13 cellular contexts compared by ENCODE assay signal in the genomic region with DNA sequence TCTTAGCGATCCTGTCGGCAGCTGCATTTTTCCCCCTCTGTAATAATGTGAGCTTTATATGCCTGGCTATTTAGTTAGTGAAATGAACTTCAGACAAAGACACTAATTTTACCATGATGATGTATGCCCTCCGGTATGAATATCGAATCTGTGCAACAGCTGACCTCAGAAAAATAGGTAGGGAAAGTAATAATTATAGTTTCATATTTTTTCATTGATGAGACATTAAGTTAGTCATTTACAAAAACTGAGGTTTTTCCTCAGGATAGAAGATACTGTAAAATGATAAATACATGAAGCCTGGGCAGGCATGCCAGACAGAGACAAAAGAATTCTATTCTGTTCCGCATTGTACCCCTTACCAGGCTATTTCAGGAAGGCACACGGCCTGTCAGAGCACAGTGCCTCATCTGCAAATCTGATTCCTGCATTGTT.
DNase-seq lines count a peak whose midpoint lies in the region; ATAC-seq, FAIRE-seq and TF ChIP-seq lines count a peak whose summit lies in the region.
"Had no signal": no experiment of that assay in that cellular context is flagged by ENCODE, and none has a peak within 500 bp of the region (broad histone marks: within the 10 kb centered on the region; RNA-seq: fewer than 3 reads in every experiment).

No MANE protein-coding gene starts in this region.

- intact Hi-C loops in pancreas (cut with DNase I) (no loop called here), gastrocnemius medialis (cut with DNase I; ENCODE audit: low total_unique reads) (no loop called here)
- intact Hi-C loops in activated CD4-positive, alpha-beta T cell treated with anti-CD3 and anti-CD28 coated beads, Interleukin-2, amount 10 ng/mL, durations not matched to agents 24 days and 14 days (cut with micrococcal nuclease) = no loop called here

- in situ Hi-C loops in gastrocnemius medialis (cut with MboI; ENCODE audit: low sequenced_read_pairs in 4 of 4) = no loop called here

- 64 to 72% methylated on average over 6 of the region's 6 CpGs for WGBS in pancreas, 2 donors

- H3K36me3 Mint-ChIP-seq in activated CD4-positive, alpha-beta T cell treated with anti-CD3 and anti-CD28 coated beads, Interleukin-2, amount 10 ng/mL, durations not matched to agents 24 days and 14 days (ENCODE audit: low read depth) = no peaks in the 10 kb centered on the region
- H3K36me3 Mint-ChIP-seq: CD4-positive, CD25-positive, alpha-beta regulatory T cell had no signal

- no peak for ATAC-seq in pancreas
- no peak for ATAC-seq in gastrocnemius medialis
- ATAC-seq in GM19395 (IDR thresholded peaks at IDR 0.05; ENCODE audit: unreplicated experiment) = no peak
- ATAC-seq: activated T-cell treated with anti-CD3 and anti-CD28 coated beads, Interleukin-2, amount 50 U/mL, for 4 hours had no signal

- H3K27ac ChIP-seq in SJSA1 (peak overlapping the region; percentile 100), pancreas (peak overlapping the region; percentile 6 to 61 (median 46)), gastrocnemius medialis (no peak overlapping the region)

- H3K4me3 ChIP-seq in BJ (ENCODE audit: low read depth, low read length) = no peak overlapping the region
- no peak overlapping the region for H3K4me3 ChIP-seq in SJSA1
- H3K4me3 ChIP-seq in pancreas = no peak overlapping the region
- no peak overlapping the region for H3K4me3 ChIP-seq in gastrocnemius medialis

- POLR2A ChIA-PET in BJ (lab: Charles Lee) = interaction anchor here (0.7 to 1.8 kb wide), 6 partner anchors 16 to 396 kb away, joined by 3 to 10 read pairs (median 6); no protein-coding TSS in a partner anchor

- peaks cover 50% of the 10 kb centered on the region for H3K4me1 ChIP-seq in SJSA1 (replicated peaks)
- H3K4me1 ChIP-seq in pancreas = peaks cover 0 to 2% (median 0%) of the 10 kb centered on the region in 3 donors
- peaks cover 0 to 7% of the 10 kb centered on the region in 2 donors for H3K4me1 ChIP-seq in gastrocnemius medialis

- no peak for TF ChIP-seq POLR2A in gastrocnemius medialis (IDR thresholded peaks at IDR 0.05)

- no peak for FAIRE-seq in pancreas (lab: Jason Lieb, UNC)
- FAIRE-seq: GM12892, keratinocyte had no signal

- H3K27me3 ChIP-seq in BJ (ENCODE audit: control insufficient read depth, insufficient read depth, low read length) (no peaks in the 10 kb centered on the region), SJSA1 (replicated peaks) (no peaks in the 10 kb centered on the region), pancreas (no peaks in the 10 kb centered on the region), gastrocnemius medialis (peaks cover 0 to 2% (median 0%) of the 10 kb centered on the region in 3 donors)

- CTCF ChIA-PET in BJ (lab: Yijun Ruan, JAX) = interaction anchor here (0.8 to 1.3 kb wide), 2 partner anchors 11 to 79 kb away, joined by 4 read pairs; no protein-coding TSS in a partner anchor

- H3K9me3 Mint-ChIP-seq in activated CD4-positive, alpha-beta T cell treated with anti-CD3 and anti-CD28 coated beads, Interleukin-2, amount 10 ng/mL, durations not matched to agents 24 days and 14 days = no peaks in the 10 kb centered on the region
- H3K9me3 Mint-ChIP-seq: activated T-cell treated with anti-CD3 and anti-CD28 coated beads, Interleukin-2, amount 50 U/mL, for 4 hours had no signal

- no peak for TF ChIP-seq CTCF in BJ (IDR thresholded peaks at IDR 0.05; ENCODE audit: insufficient read depth, low read depth, low read length)
- no peak for TF ChIP-seq CTCF in pancreas (IDR thresholded peaks at IDR 0.05)
- no peak for TF ChIP-seq CTCF in gastrocnemius medialis (IDR thresholded peaks at IDR 0.05 in 4 of 5, conservative IDR thresholded peaks at IDR 0.05 in 1 of 5)

- H3K36me3 ChIP-seq in BJ (ENCODE audit: control insufficient read depth, insufficient read depth, low read length) = no peaks in the 10 kb centered on the region
- no peaks in the 10 kb centered on the region for H3K36me3 ChIP-seq in SJSA1
- no peaks in the 10 kb centered on the region for H3K36me3 ChIP-seq in pancreas
- H3K36me3 ChIP-seq in gastrocnemius medialis = no peaks in the 10 kb centered on the region

- peak; percentile 60 for DNase-seq in BJ (ENCODE audit: low read depth)
- peak in 1 of 2 experiments; percentile 89 for DNase-seq in SJSA1 (ENCODE audit: low read depth in 1 of 2, low spot score in 2 of 2)
- DNase-seq in glomerular visceral epithelial cell (ENCODE audit: extremely low spot score) = peak; percentile 83
- DNase-seq in pancreas = no peak
- DNase-seq in gastrocnemius medialis = no peak
- DNase-seq in activated CD4-positive, alpha-beta T cell treated with anti-CD3 and anti-CD28 coated beads, Interleukin-2, amount 10 ng/mL, durations not matched to agents 24 days and 14 days = no peak
- DNase-seq in cerebellum (ENCODE audit: low spot score) = no peak
- DNase-seq: activated T-cell treated with anti-CD3 and anti-CD28 coated beads, Interleukin-2, amount 50 U/mL, for 4 hours; CD4-positive, CD25-positive, alpha-beta regulatory T cell; NCI-H1092 had no signal

- H3K9me3 ChIP-seq in SJSA1 (replicated peaks) = no peaks in the 10 kb centered on the region
- no peaks in the 10 kb centered on the region for H3K9me3 ChIP-seq in pancreas
- H3K9me3 ChIP-seq in gastrocnemius medialis = no peaks in the 10 kb centered on the region

- H3K27ac Mint-ChIP-seq in activated CD4-positive, alpha-beta T cell treated with anti-CD3 and anti-CD28 coated beads, Interleukin-2, amount 10 ng/mL, durations not matched to agents 24 days and 14 days = no peak overlapping the region
- H3K27ac Mint-ChIP-seq: CD4-positive, CD25-positive, alpha-beta regulatory T cell had no signal

- no peak overlapping the region for H3K4me3 Mint-ChIP-seq in activated CD4-positive, alpha-beta T cell treated with anti-CD3 and anti-CD28 coated beads, Interleukin-2, amount 10 ng/mL, durations not matched to agents 24 days and 14 days
- H3K4me3 Mint-ChIP-seq: activated T-cell treated with anti-CD3 and anti-CD28 coated beads, Interleukin-2, amount 50 U/mL, for 4 hours; CD4-positive, CD25-positive, alpha-beta regulatory T cell had no signal

- peaks cover 2% of the 10 kb centered on the region for H3K4me1 Mint-ChIP-seq in activated CD4-positive, alpha-beta T cell treated with anti-CD3 and anti-CD28 coated beads, Interleukin-2, amount 10 ng/mL, durations not matched to agents 24 days and 14 days

- H3K27me3 Mint-ChIP-seq in activated CD4-positive, alpha-beta T cell treated with anti-CD3 and anti-CD28 coated beads, Interleukin-2, amount 10 ng/mL, durations not matched to agents 24 days and 14 days = peaks cover 32% of the 10 kb centered on the region

Comparison
In these comparisons a context has a peak if more than half of its experiments do, and no peak if none do; other contexts are left out.
1. DNase-seq: peak in BJ (single experiment) and glomerular visceral epithelial cell (single experiment); none in pancreas (0 of 6), gastrocnemius medialis (0 of 2), activated CD4-positive, alpha-beta T cell treated with anti-CD3 and anti-CD28 coated beads, Interleukin-2, amount 10 ng/mL, durations not matched to agents 24 days and 14 days (single experiment) and cerebellum (single experiment).
2. H3K27ac ChIP-seq: peak in SJSA1 (single experiment) and pancreas (4 of 4); none in gastrocnemius medialis (0 of 4).